ENCODE assay signal across 17 cellular contexts in the genomic region with DNA sequence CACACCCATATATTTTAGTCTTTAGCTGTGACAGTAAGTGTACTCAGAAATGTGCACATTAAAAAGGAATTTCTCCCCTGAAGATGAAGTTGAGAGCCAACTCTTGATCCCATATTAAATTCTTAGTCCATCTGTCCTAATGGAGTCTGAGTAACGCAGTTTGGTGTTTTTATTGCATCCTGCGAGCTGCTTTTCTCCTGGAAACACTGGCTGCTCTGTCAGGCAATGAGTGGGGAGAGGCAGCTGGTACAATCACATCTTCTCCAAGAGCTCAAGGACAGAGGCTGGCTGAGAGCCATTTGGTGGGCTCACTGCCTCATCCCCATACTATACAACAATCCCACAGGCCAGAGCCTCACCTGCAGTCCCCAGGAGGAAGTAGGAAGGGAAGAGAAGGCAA.
DNase-seq lines count a peak whose midpoint lies in the region; ATAC-seq and TF ChIP-seq lines count a peak whose summit lies in the region.
"Had no signal": no experiment of that assay in that cellular context is flagged by ENCODE, and none has a peak within 500 bp of the region (broad histone marks: within the 10 kb centered on the region; RNA-seq: fewer than 3 reads in every experiment).

No MANE protein-coding gene starts in this region.

- no peak overlapping the region for H3K27ac Mint-ChIP-seq in GM23338
- H3K27ac Mint-ChIP-seq in brain: peak overlapping the region in 3 of 5 experiments; percentile 9 to 62 (median 28)
- H3K27ac Mint-ChIP-seq: CD4-positive, alpha-beta memory T cell had no signal

- H3K36me3 ChIP-seq in GM23338 (ENCODE audit: insufficient read depth): no peaks in the 10 kb centered on the region
- H3K36me3 ChIP-seq: BE2C, Peyer's patch had no signal

- no peak overlapping the region for H3K27ac ChIP-seq in GM23338 (ENCODE audit: low read depth)
- H3K27ac ChIP-seq: GM23248, Peyer's patch had no signal

- no peaks in the 10 kb centered on the region for H3K36me3 Mint-ChIP-seq in GM23338 (ENCODE audit: low read depth)
- peaks cover 12% of the 10 kb centered on the region for H3K36me3 Mint-ChIP-seq in brain
- H3K36me3 Mint-ChIP-seq: CD4-positive, alpha-beta memory T cell had no signal

- no peak for DNase-seq in GM23338 (ENCODE audit: low spot score)
- DNase-seq in NCI-H1105 (lab: John Stamatoyannopoulos, UW): peak; percentile 3
- peak; percentile 55 for DNase-seq in pons (ENCODE audit: low spot score)
- no peak for DNase-seq in stimulated activated naive CD4-positive, alpha-beta T cell (lab: John Stamatoyannopoulos, UW)
- DNase-seq in NCI-H2081 treated with DMSO at 0.1 percent for 48 hours (lab: John Stamatoyannopoulos, UW): no peak
- DNase-seq: BE2C; Calu3; CD4-positive, alpha-beta memory T cell; DMS79; GM23248; NCI-H2107; NCI-H774; Peyer's patch had no signal

- no peak overlapping the region for H3K4me3 ChIP-seq in GM23338
- H3K4me3 ChIP-seq: GM12878, GM23248, Peyer's patch had no signal

- H3F3A ChIP-seq in GM23338 (replicated peaks; ENCODE audit: low read depth): no peaks in the 10 kb centered on the region

- TF ChIP-seq CTCF in GM23338 (conservative IDR thresholded peaks at IDR 0.05; ENCODE audit: low read depth in 2 of 2) (no peak), brain (conservative IDR thresholded peaks at IDR 0.05) (no peak)

- H2AFZ ChIP-seq in GM23338: 0 out of 2 replicates have a peak overlapping the region, but pooled peaks have one; percentile 43
- H2AFZ ChIP-seq: GM23248 had no signal

- H3K4me1 Mint-ChIP-seq in GM23338: peaks cover 13% of the 10 kb centered on the region
- peaks cover 28% of the 10 kb centered on the region for H3K4me1 Mint-ChIP-seq in brain

- H3K4me2 ChIP-seq in GM23338: no peak overlapping the region

- H3K4me1 ChIP-seq in GM23338 (ENCODE audit: insufficient read depth): no peaks in the 10 kb centered on the region
- H3K4me1 ChIP-seq: BE2C, Peyer's patch had no signal

- no peaks in the 10 kb centered on the region for H3K27me3 ChIP-seq in GM23338 (ENCODE audit: insufficient read depth)
- H3K27me3 ChIP-seq: BE2C, Peyer's patch had no signal

- H4K20me1 ChIP-seq in GM23338 (replicated peaks; ENCODE audit: insufficient read depth): no peaks in the 10 kb centered on the region

- H3K9me2 ChIP-seq in GM23338 (ENCODE audit: insufficient read depth): no peaks in the 10 kb centered on the region

- H3K27me3 Mint-ChIP-seq in GM23338 (ENCODE audit: insufficient read depth, low read depth, poor library complexity) (peaks cover 5% of the 10 kb centered on the region), brain (no peaks in the 10 kb centered on the region)

- H3K4me3 Mint-ChIP-seq in GM23338 (no peak overlapping the region), brain (no peak overlapping the region)
- H3K4me3 Mint-ChIP-seq: CD4-positive, alpha-beta memory T cell had no signal

- H3K79me2 ChIP-seq in GM23338 (replicated peaks; ENCODE audit: insufficient read depth): no peaks in the 10 kb centered on the region

- H3K9me3 Mint-ChIP-seq in GM23338 (peaks cover 18% of the 10 kb centered on the region; the same call in 2 of the 3 replicates), brain (peaks cover 0 to 10% (median 7%) of the 10 kb centered on the region in 5 experiments)

- ATAC-seq in GM23338 (no peak), GM19035 (IDR thresholded peaks at IDR 0.05; ENCODE audit: unreplicated experiment) (no peak)
- ATAC-seq: GM12878, Right ventricle myocardium inferior had no signal

TF ChIP-seq in GM23338, 12 proteins besides CTCF, POLR2A, EP300 and RAD21:
- TF ChIP-seq ZNF331 (CRISPR knock-in tag; IDR thresholded peaks at IDR 0.05; ENCODE audit: low read depth): no peak
- no peak for TF ChIP-seq EZH2phosphoT487 (IDR thresholded peaks at IDR 0.05; ENCODE audit: unreplicated experiment)
- no peak for TF ChIP-seq STAT1 (IDR thresholded peaks at IDR 0.05; ENCODE audit: unreplicated experiment)
- TF ChIP-seq NANOG (IDR thresholded peaks at IDR 0.05; ENCODE audit: borderline replicate concordance): no peak

Comparison
In these comparisons a context has a peak if more than half of its experiments do, and no peak if none do; other contexts are left out.
1. DNase-seq: peak in NCI-H1105 (single experiment) and pons (single experiment); none in GM23338 (single experiment), stimulated activated naive CD4-positive, alpha-beta T cell (0 of 6) and NCI-H2081 treated with DMSO at 0.1 percent for 48 hours (single experiment).